Comparison of ENCODE assay signal across 9 cellular contexts in the genomic region with DNA sequence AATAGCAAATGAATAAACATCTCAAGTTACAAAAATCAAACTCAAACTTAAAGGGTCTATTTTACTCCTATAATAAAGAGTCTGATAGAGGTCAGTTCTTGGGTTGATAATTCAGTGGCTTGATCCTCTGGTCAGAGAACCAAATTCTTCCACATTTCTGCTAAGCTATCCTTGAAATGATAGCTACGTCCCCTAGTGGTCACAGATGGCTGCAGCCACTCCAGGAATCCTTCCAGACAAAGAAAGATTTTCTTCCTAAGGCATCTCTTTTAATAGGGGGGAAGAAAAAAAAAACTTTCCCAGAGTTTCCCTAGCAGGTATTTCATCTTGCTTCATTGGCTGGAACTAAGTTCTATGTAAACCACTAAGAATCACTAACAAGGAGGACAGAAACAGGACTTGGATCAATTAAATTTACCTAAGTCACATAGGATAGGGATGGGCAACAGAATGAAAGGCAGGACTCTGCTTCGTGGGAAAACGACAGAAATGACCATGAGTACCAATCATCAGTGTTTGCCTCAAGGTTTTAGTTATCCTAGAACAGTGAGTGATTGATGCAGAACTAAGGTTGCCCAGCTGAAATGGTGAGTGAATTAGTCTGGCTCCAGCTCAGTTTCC.
DNase-seq lines count a peak whose midpoint lies in the region; ATAC-seq and TF ChIP-seq lines count a peak whose summit lies in the region.
"Had no signal": no experiment of that assay in that cellular context is flagged by ENCODE, and none has a peak within 500 bp of the region (broad histone marks: within the 10 kb centered on the region; RNA-seq: fewer than 3 reads in every experiment).

No MANE protein-coding gene starts in this region.

- H3F3A ChIP-seq in PC-9 (ENCODE audit: insufficient read depth, low read depth): no peaks in the 10 kb centered on the region

- no peak for TF ChIP-seq EP300 in upper lobe of left lung (IDR thresholded peaks at IDR 0.05)

- H3K27me3 ChIP-seq in cardiac muscle cell: no peaks in the 10 kb centered on the region
- no peaks in the 10 kb centered on the region for H3K27me3 ChIP-seq in right atrium auricular region
- no peaks in the 10 kb centered on the region for H3K27me3 ChIP-seq in PC-9 (ENCODE audit: insufficient read depth, low read depth)
- H3K27me3 ChIP-seq in upper lobe of left lung: no peaks in the 10 kb centered on the region

- WGBS in upper lobe of left lung, 2 donors: 63 to 64% methylated on average over 3 of the region's 3 CpGs
- WGBS in lower leg skin, 2 donors: 52 to 64% methylated on average over 3 of the region's 3 CpGs

- no peaks in the 10 kb centered on the region for H3K79me2 ChIP-seq in PC-9 (ENCODE audit: low read depth)

- DNase-seq in cardiac muscle cell (ENCODE audit: low read depth in 1 of 2, low spot score in 1 of 2) (peak; percentile 61 to 71), right atrium auricular region (ENCODE audit: low spot score) (no peak), PC-9 (peak in 1 of 2 experiments; percentile 20), fibroblast of pulmonary artery (ENCODE audit: low read depth) (peak; percentile 66), upper lobe of left lung (no peak), NCI-H1048 (lab: John Stamatoyannopoulos, UW) (no peak), lower leg skin (ENCODE audit: low spot score in 2 of 2) (no peak)
- DNase-seq: right cardiac atrium had no signal

- no peak overlapping the region for H3K27ac ChIP-seq in cardiac muscle cell
- no peak overlapping the region for H3K27ac ChIP-seq in right atrium auricular region
- H3K27ac ChIP-seq in PC-9: no peak overlapping the region
- H3K27ac ChIP-seq in upper lobe of left lung: no peak overlapping the region

- CTCF ChIA-PET in PC-9 (lab: Charles Lee): interaction anchor here (0.7 to 1.0 kb wide), 2 partner anchors 160 to 330 kb away, joined by 3 to 4 read pairs; no protein-coding TSS in a partner anchor

- TF ChIP-seq POLR2A in upper lobe of left lung (IDR thresholded peaks at IDR 0.05) (no peak), lower leg skin (IDR thresholded peaks at IDR 0.05) (no peak)

- H3K9me3 ChIP-seq in cardiac muscle cell (ENCODE audit: low read depth) (no peaks in the 10 kb centered on the region), right atrium auricular region (no peaks in the 10 kb centered on the region), PC-9 (ENCODE audit: insufficient read depth, low read depth) (no peaks in the 10 kb centered on the region), upper lobe of left lung (no peaks in the 10 kb centered on the region)

- TF ChIP-seq CTCF in cardiac muscle cell (IDR thresholded peaks at IDR 0.05; ENCODE audit: low read depth, low read length) (peak; percentile 91), right atrium auricular region (IDR thresholded peaks at IDR 0.05) (peak in 1 of 2 donors; percentile 69), PC-9 (conservative IDR thresholded peaks at IDR 0.05) (peak; percentile 86), fibroblast of pulmonary artery (IDR thresholded peaks at IDR 0.05; ENCODE audit: low read length, missing control alignments) (peak; percentile 98), upper lobe of left lung (IDR thresholded peaks at IDR 0.05) (peak in 5 of 6 experiments; percentile 45 to 65 (median 55)), lower leg skin (IDR thresholded peaks at IDR 0.05) (no peak)

- POLR2A ChIA-PET in PC-9 (lab: Charles Lee; ENCODE audit: unreplicated experiment): interaction anchor here (0.9 kb wide), 1 partner anchor 17 kb away, joined by 5 read pairs; no protein-coding TSS in a partner anchor

- H2AFZ ChIP-seq in PC-9: no peak overlapping the region

- H3K36me3 ChIP-seq in cardiac muscle cell (no peaks in the 10 kb centered on the region), right atrium auricular region (no peaks in the 10 kb centered on the region), PC-9 (ENCODE audit: low read depth) (no peaks in the 10 kb centered on the region), upper lobe of left lung (no peaks in the 10 kb centered on the region)

- no TSS peak for BruUV-seq in PC-9 (replicated peaks; lab: Mats Ljungman, UMichigan)

- H4K20me1 ChIP-seq in PC-9 (ENCODE audit: insufficient read depth): no peaks in the 10 kb centered on the region

- intact Hi-C loops in PC-9 (cut with micrococcal nuclease; ENCODE audit: unreplicated experiment) (loop anchor here (1.0 to 5.0 kb wide), 3 partner anchors 166 to 575 kb away; no protein-coding TSS in a partner anchor), lower leg skin (cut with DNase I; ENCODE audit: low total_unique reads) (no loop called here)

- no peaks in the 10 kb centered on the region for H3K9me2 ChIP-seq in PC-9 (ENCODE audit: insufficient read depth)

- H3K4me3 ChIP-seq in cardiac muscle cell (no peak overlapping the region), right atrium auricular region (no peak overlapping the region), PC-9 (no peak overlapping the region), fibroblast of pulmonary artery (replicated peaks; ENCODE audit: low read depth, low read length) (no peak overlapping the region), upper lobe of left lung (no peak overlapping the region), lower leg skin (ENCODE audit: low read depth, poor library complexity, severe bottlenecking) (no peak overlapping the region)

- ATAC-seq in upper lobe of left lung (ENCODE audit: low FRiP score in 2 of 2): no peak
- ATAC-seq in HG02884 (IDR thresholded peaks at IDR 0.05; ENCODE audit: unreplicated experiment): no peak
- ATAC-seq: right cardiac atrium had no signal

- no peak overlapping the region for H3K4me2 ChIP-seq in PC-9

- H3K4me1 ChIP-seq in cardiac muscle cell (ENCODE audit: low read depth): no peaks in the 10 kb centered on the region
- no peaks in the 10 kb centered on the region for H3K4me1 ChIP-seq in right atrium auricular region
- no peaks in the 10 kb centered on the region for H3K4me1 ChIP-seq in PC-9 (replicated peaks; ENCODE audit: insufficient read depth)
- no peaks in the 10 kb centered on the region for H3K4me1 ChIP-seq in upper lobe of left lung

Comparison
In these comparisons a context has a peak if more than half of its experiments do, and no peak if none do; other contexts are left out.
1. DNase-seq: peak in cardiac muscle cell (2 of 2) and fibroblast of pulmonary artery (single experiment); none in right atrium auricular region (single experiment), upper lobe of left lung (0 of 2), NCI-H1048 (single experiment) and lower leg skin (0 of 2).
2. CTCF ChIP-seq: peak in cardiac muscle cell (single experiment), PC-9 (single experiment), fibroblast of pulmonary artery (single experiment) and upper lobe of left lung (5 of 6); none in lower leg skin (0 of 3).